In the genomic region with DNA sequence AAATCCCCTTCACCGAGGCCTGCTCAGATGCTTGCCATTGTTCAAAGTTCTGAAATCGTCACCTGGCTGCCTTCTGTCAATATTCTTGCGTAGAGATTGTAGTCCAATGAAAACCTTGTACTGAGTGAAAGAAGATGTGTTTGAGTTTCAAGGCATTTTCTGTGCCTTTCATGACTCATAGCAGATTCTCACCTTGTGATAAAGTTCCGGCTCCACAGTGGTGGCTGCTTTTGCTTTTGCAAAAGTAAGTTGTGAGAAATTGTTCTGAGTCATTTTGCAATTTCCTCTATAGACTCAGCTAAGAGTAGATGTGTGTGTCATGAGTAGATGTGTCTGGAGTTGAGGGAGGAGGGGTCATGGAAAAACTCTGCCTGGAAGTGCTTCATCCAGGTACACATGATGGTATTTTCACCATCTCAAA, we compare ENCODE assay signal across 8 cellular contexts. TPM values are rescaled to one million over a fixed set of nuclear protein-coding genes. Genes with fewer than 3 reads are reported as not detected.
DNase-seq lines count a peak whose midpoint lies in the region; ATAC-seq and TF ChIP-seq lines count a peak whose summit lies in the region.

No MANE protein-coding gene starts in this region.

- intact Hi-C loops in upper lobe of right lung (cut with DNase I): no loop called here

- POLR2A ChIA-PET in activated CD4-positive, alpha-beta T cell treated with anti-CD3 and anti-CD28 coated beads, Interleukin-2, amount 10 ng/mL, durations not matched to agents 7 days and 5 days (lab: Charles Lee): no interaction called here

- H3K9me3 ChIP-seq in upper lobe of right lung: no peaks in the 10 kb centered on the region
- H3K9me3 ChIP-seq in neural progenitor cell (ENCODE audit: low read depth): no peaks in the 10 kb centered on the region

- no peaks in the 10 kb centered on the region for H4K20me1 ChIP-seq in neural progenitor cell (ENCODE audit: low read depth)

- H3K27ac ChIP-seq in foreskin keratinocyte (peak overlapping the region; percentile 88), upper lobe of right lung (no peak overlapping the region), neural progenitor cell (no peak overlapping the region)

- no peak overlapping the region for H3K4me3 Mint-ChIP-seq in activated CD4-positive, alpha-beta T cell treated with anti-CD3 and anti-CD28 coated beads, Interleukin-2, amount 10 ng/mL, durations not matched to agents 7 days and 5 days
- no peak overlapping the region for H3K4me3 Mint-ChIP-seq in neural progenitor cell

- H3K27me3 ChIP-seq in foreskin keratinocyte (no peaks in the 10 kb centered on the region), upper lobe of right lung (no peaks in the 10 kb centered on the region), neural progenitor cell (no peaks in the 10 kb centered on the region)

- no peaks in the 10 kb centered on the region for H3K36me3 Mint-ChIP-seq in activated CD4-positive, alpha-beta T cell treated with anti-CD3 and anti-CD28 coated beads, Interleukin-2, amount 10 ng/mL, durations not matched to agents 7 days and 5 days (ENCODE audit: low read depth)
- peaks cover 22% of the 10 kb centered on the region for H3K36me3 Mint-ChIP-seq in neural progenitor cell

- no peak overlapping the region for H3K9ac ChIP-seq in neural progenitor cell

- H3K27ac Mint-ChIP-seq in activated CD4-positive, alpha-beta T cell treated with anti-CD3 and anti-CD28 coated beads, Interleukin-2, amount 10 ng/mL, durations not matched to agents 7 days and 5 days: peak overlapping the region; percentile 58
- no peak overlapping the region for H3K27ac Mint-ChIP-seq in neural progenitor cell

- DNase-seq in AML-193 (lab: John Stamatoyannopoulos, UW) (peak; percentile 82 to 89), foreskin keratinocyte (peak; percentile 96 to 98), upper lobe of right lung (no peak), neural progenitor cell (ENCODE audit: low spot score) (no peak), epidermal melanocyte (ENCODE audit: insufficient read length, low spot score) (no peak)
- peak; percentile 43 for DNase-seq in activated CD4-positive, alpha-beta T cell treated with anti-CD3 and anti-CD28 coated beads, Interleukin-2, amount 10 ng/mL, durations not matched to agents 7 days and 5 days

- TF ChIP-seq CTCF in foreskin keratinocyte (conservative IDR thresholded peaks at IDR 0.05): no peak
- no peak for TF ChIP-seq CTCF in upper lobe of right lung (IDR thresholded peaks at IDR 0.05)
- TF ChIP-seq CTCF in neural progenitor cell (IDR thresholded peaks at IDR 0.05): no peak

- peak; percentile 95 for ATAC-seq in GM19372 (IDR thresholded peaks at IDR 0.05; ENCODE audit: low read depth, unreplicated experiment)
- peak; percentile 98 for ATAC-seq in HG03354 (IDR thresholded peaks at IDR 0.05; ENCODE audit: poor library complexity, severe bottlenecking, unreplicated experiment)
- peak; percentile 98 for ATAC-seq in foreskin keratinocyte
- peak; percentile 49 for ATAC-seq in upper lobe of right lung

- H3F3A ChIP-seq in neural progenitor cell (ENCODE audit: low read depth): peaks cover 22% of the 10 kb centered on the region

- no peak overlapping the region for H2AFZ ChIP-seq in neural progenitor cell (replicated peaks)

- H3K9me3 Mint-ChIP-seq in activated CD4-positive, alpha-beta T cell treated with anti-CD3 and anti-CD28 coated beads, Interleukin-2, amount 10 ng/mL, durations not matched to agents 7 days and 5 days: no peaks in the 10 kb centered on the region
- peaks cover 4% of the 10 kb centered on the region for H3K9me3 Mint-ChIP-seq in neural progenitor cell

- H3K4me1 Mint-ChIP-seq in activated CD4-positive, alpha-beta T cell treated with anti-CD3 and anti-CD28 coated beads, Interleukin-2, amount 10 ng/mL, durations not matched to agents 7 days and 5 days: peaks cover 14% of the 10 kb centered on the region
- peaks cover 36% of the 10 kb centered on the region for H3K4me1 Mint-ChIP-seq in neural progenitor cell

- no peaks in the 10 kb centered on the region for H3K36me3 ChIP-seq in upper lobe of right lung
- no peaks in the 10 kb centered on the region for H3K36me3 ChIP-seq in neural progenitor cell

- no peak overlapping the region for H3K4me2 ChIP-seq in neural progenitor cell

- no peak overlapping the region for H3K4me3 ChIP-seq in upper lobe of right lung
- H3K4me3 ChIP-seq in neural progenitor cell: no peak overlapping the region

- H3K4me1 ChIP-seq in foreskin keratinocyte (peaks cover 17% of the 10 kb centered on the region), upper lobe of right lung (no peaks in the 10 kb centered on the region), neural progenitor cell (peaks cover 39% of the 10 kb centered on the region)

- H3K79me2 ChIP-seq in neural progenitor cell (ENCODE audit: low read depth): no peaks in the 10 kb centered on the region

- H3K27me3 Mint-ChIP-seq in activated CD4-positive, alpha-beta T cell treated with anti-CD3 and anti-CD28 coated beads, Interleukin-2, amount 10 ng/mL, durations not matched to agents 7 days and 5 days: no peaks in the 10 kb centered on the region
- H3K27me3 Mint-ChIP-seq in neural progenitor cell (ENCODE audit: insufficient read depth, low read depth): peaks cover 2% of the 10 kb centered on the region

- CTCF ChIA-PET in activated CD4-positive, alpha-beta T cell treated with anti-CD3 and anti-CD28 coated beads, Interleukin-2, amount 10 ng/mL, durations not matched to agents 7 days and 5 days (lab: Charles Lee): interaction anchor here (0.6 to 1.7 kb wide), 5 partner anchors 24 to 959 kb away, joined by 3 to 7 read pairs (median 4); no protein-coding TSS in a partner anchor

RNA-seq across cellular contexts. Expression of a gene that starts 39.8 kb away (rescaled TPM):
- not detected for total RNA-seq in activated CD4-positive, alpha-beta T cell treated with anti-CD3 and anti-CD28 coated beads, Interleukin-2, amount 10 ng/mL, durations not matched to agents 7 days and 5 days
- not detected in 2 replicates for total RNA-seq in foreskin keratinocyte
- not detected in 2 replicates for polyA plus RNA-seq in foreskin keratinocyte
- not detected for total RNA-seq in upper lobe of right lung
- total RNA-seq in neural progenitor cell (ENCODE audit: low replicate concordance): not detected in 2 replicates

Comparison
In these comparisons a context has a peak if more than half of its experiments do, and no peak if none do; other contexts are left out.
1. DNase-seq: peak in AML-193 (2 of 2), activated CD4-positive, alpha-beta T cell treated with anti-CD3 and anti-CD28 coated beads, Interleukin-2, amount 10 ng/mL, durations not matched to agents 7 days and 5 days (single experiment) and foreskin keratinocyte (2 of 2); none in upper lobe of right lung (single experiment), neural progenitor cell (single experiment) and epidermal melanocyte (single experiment).
2. Peak in every context shown above with its lines, with median percentiles within 50 percentile points of each other: ATAC-seq.